Comparison of ENCODE assay signal across 11 cellular contexts in genomic region chr9:105535920-105536668, GRCh38. TPM values are rescaled to one million over a fixed set of nuclear protein-coding genes. Genes with fewer than 3 reads are reported as not detected.
A peak's percentile ranks its signal among the peaks of the same experiment; 100 is the strongest.
DNase-seq lines count a peak whose midpoint lies in the region; ATAC-seq, FAIRE-seq and TF ChIP-seq lines count a peak whose summit lies in the region.
"Had no signal": no experiment of that assay in that cellular context is flagged by ENCODE, and none has a peak within 500 bp of the region (broad histone marks: within the 10 kb centered on the region; RNA-seq: fewer than 3 reads in every experiment).

No MANE protein-coding gene starts in this region.

- H3K9me3 Mint-ChIP-seq in activated T-cell treated with anti-CD3 and anti-CD28 coated beads, Interleukin-2, amount 50 U/mL, for 24 hours, result no peaks in the 10 kb centered on the region

- H2AFZ ChIP-seq in OCI-LY3 (ENCODE audit: low read depth, low read length), result no peak overlapping the region
- H2AFZ ChIP-seq in hepatocyte, result no peak overlapping the region

- H3K4me1 ChIP-seq in OCI-LY3 (ENCODE audit: low read length), result peaks cover 40% of the 10 kb centered on the region
- no peaks in the 10 kb centered on the region for H3K4me1 ChIP-seq in hepatocyte (ENCODE audit: insufficient read depth)

- peaks cover 28% of the 10 kb centered on the region for H3K36me3 ChIP-seq in OCI-LY3 (replicated peaks; ENCODE audit: low read depth, low read length)
- H3K36me3 ChIP-seq in hepatocyte (replicated peaks; ENCODE audit: insufficient read depth, low read depth), result no peaks in the 10 kb centered on the region

- DNase-seq in GM18507 (ENCODE audit: extremely low spot score, insufficient read length, low read depth) (no peak), coronary artery (ENCODE audit: low spot score) (no peak), NCI-H1092 treated with DMSO at 0.1 percent for 48 hours (lab: John Stamatoyannopoulos, UW) (no peak), hepatocyte (ENCODE audit: low spot score) (no peak)
- no peak for DNase-seq in activated T-cell treated with anti-CD3 and anti-CD28 coated beads, Interleukin-2, amount 50 U/mL, for 24 hours
- DNase-seq: NCI-H1105, NCI-H510A treated with DMSO at 0.1 percent for 48 hours had no signal

- peaks cover 18% of the 10 kb centered on the region; the same call in 1 of the 2 replicates for H4K20me1 ChIP-seq in OCI-LY3 (ENCODE audit: insufficient read depth, low read length)
- no peaks in the 10 kb centered on the region for H4K20me1 ChIP-seq in hepatocyte (ENCODE audit: insufficient read depth, poor library complexity, severe bottlenecking)

- no peak overlapping the region for H3K9ac ChIP-seq in OCI-LY3 (ENCODE audit: low read length)

- H3K79me2 ChIP-seq in OCI-LY3 (ENCODE audit: low read length), result no peaks in the 10 kb centered on the region
- no peaks in the 10 kb centered on the region for H3K79me2 ChIP-seq in hepatocyte

- WGBS in hepatocyte (ENCODE audit: low lambda C conversion rate, missing lambda C conversion rate), result 99% methylated on average over 3 of the region's 3 CpGs

- TF ChIP-seq CTCF in OCI-LY3 (IDR thresholded peaks at IDR 0.05; ENCODE audit: low read depth, low read length), result no peak
- TF ChIP-seq CTCF in coronary artery (IDR thresholded peaks at IDR 0.05), result no peak
- no peak for TF ChIP-seq CTCF in hepatocyte (IDR thresholded peaks at IDR 0.05; ENCODE audit: poor library complexity)

- no peak overlapping the region for H3K4me3 Mint-ChIP-seq in activated T-cell treated with anti-CD3 and anti-CD28 coated beads, Interleukin-2, amount 50 U/mL, for 24 hours

- peak; percentile 73 for FAIRE-seq in GM18507 (lab: Jason Lieb, UNC)

- H3K27ac Mint-ChIP-seq in activated T-cell treated with anti-CD3 and anti-CD28 coated beads, Interleukin-2, amount 50 U/mL, for 24 hours, result no peak overlapping the region

- no peaks in the 10 kb centered on the region for H3K9me2 ChIP-seq in hepatocyte (replicated peaks; ENCODE audit: insufficient read depth)

- H3K4me1 Mint-ChIP-seq in activated T-cell treated with anti-CD3 and anti-CD28 coated beads, Interleukin-2, amount 50 U/mL, for 24 hours (ENCODE audit: low read depth), result peaks cover 31% of the 10 kb centered on the region

- peaks cover 2% of the 10 kb centered on the region for H3K36me3 Mint-ChIP-seq in activated T-cell treated with anti-CD3 and anti-CD28 coated beads, Interleukin-2, amount 50 U/mL, for 24 hours (ENCODE audit: low read depth)

- H3K4me3 ChIP-seq in OCI-LY3 (ENCODE audit: low read length), result peak overlapping the region; percentile 18
- no peak overlapping the region for H3K4me3 ChIP-seq in coronary artery
- no peak overlapping the region for H3K4me3 ChIP-seq in hepatocyte
- H3K4me3 ChIP-seq: lung had no signal

- H3K4me2 ChIP-seq in OCI-LY3 (ENCODE audit: low read length) (peak overlapping the region; percentile 68), hepatocyte (no peak overlapping the region)

- no peaks in the 10 kb centered on the region for H3K9me3 ChIP-seq in OCI-LY3 (ENCODE audit: insufficient read depth, low read length)
- no peaks in the 10 kb centered on the region for H3K9me3 ChIP-seq in hepatocyte (ENCODE audit: low read depth)

- H3K27me3 Mint-ChIP-seq in activated T-cell treated with anti-CD3 and anti-CD28 coated beads, Interleukin-2, amount 50 U/mL, for 24 hours, result no peaks in the 10 kb centered on the region

- H3K27me3 ChIP-seq in OCI-LY3 (ENCODE audit: low read depth, low read length) (peaks cover 5% of the 10 kb centered on the region; the same call in 1 of the 2 replicates), hepatocyte (no peaks in the 10 kb centered on the region)

- ATAC-seq in GM19452 (IDR thresholded peaks at IDR 0.05; ENCODE audit: unreplicated experiment) (peak; percentile 53), HG02885 (IDR thresholded peaks at IDR 0.05; ENCODE audit: poor library complexity, unreplicated experiment) (peak; percentile 79)

- H3K27ac ChIP-seq in OCI-LY3 (ENCODE audit: low read length), result no peak overlapping the region
- H3K27ac ChIP-seq in coronary artery, result no peak overlapping the region
- no peak overlapping the region for H3K27ac ChIP-seq in hepatocyte

RNA-seq across cellular contexts. Expression of gene FKTN, which starts 21.8 kb away (rescaled TPM):
- 27.1 and 37.2 TPM in 2 replicates for total RNA-seq in hepatocyte
- polyA plus RNA-seq in hepatocyte, result 1.8 and 4.8 TPM in 2 replicates
